13 cellular contexts compared by ENCODE assay signal in genomic region chr3:194206375-194206774, GRCh38.
DNase-seq lines count a peak whose midpoint lies in the region; ATAC-seq, FAIRE-seq and TF ChIP-seq lines count a peak whose summit lies in the region.
"Had no signal": no experiment of that assay in that cellular context is flagged by ENCODE, and none has a peak within 500 bp of the region (broad histone marks: within the 10 kb centered on the region; RNA-seq: fewer than 3 reads in every experiment).

No MANE protein-coding gene starts in this region.

- H4K20me1 ChIP-seq in astrocyte (ENCODE audit: insufficient read depth, low read length), result no peaks in the 10 kb centered on the region

- peaks cover 17% of the 10 kb centered on the region for H3K27me3 ChIP-seq in astrocyte (ENCODE audit: insufficient read depth, low read length)
- peaks cover 10% of the 10 kb centered on the region for H3K27me3 ChIP-seq in lower lobe of right lung (ENCODE audit: low read depth)
- peaks cover 33% of the 10 kb centered on the region for H3K27me3 ChIP-seq in transverse colon
- H3K27me3 ChIP-seq: breast epithelium had no signal

- H3K79me2 ChIP-seq in astrocyte (ENCODE audit: insufficient read depth, low read length), result no peaks in the 10 kb centered on the region

- H3K4me3 ChIP-seq in astrocyte (ENCODE audit: insufficient read depth, low read depth, low read length) (no peak overlapping the region), lower lobe of right lung (peak overlapping the region; percentile 32), transverse colon (no peak overlapping the region)
- H3K4me3 ChIP-seq: A549, breast epithelium had no signal

- H3K4me1 ChIP-seq in astrocyte (ENCODE audit: insufficient read depth, low read length) (no peaks in the 10 kb centered on the region), lower lobe of right lung (peaks cover 19% of the 10 kb centered on the region), transverse colon (peaks cover 0 to 16% (median 8%) of the 10 kb centered on the region in 4 donors)
- H3K4me1 ChIP-seq: A549, breast epithelium had no signal

- POLR2A ChIA-PET in activated CD4-positive, alpha-beta T cell treated with anti-CD3 and anti-CD28 coated beads for 36 hours (lab: Charles Lee), result no interaction called here

- H3K4me1 Mint-ChIP-seq in activated CD4-positive, alpha-beta T cell treated with anti-CD3 and anti-CD28 coated beads for 36 hours, result peaks cover 28% of the 10 kb centered on the region
- no peaks in the 10 kb centered on the region for H3K4me1 Mint-ChIP-seq in astrocyte (ENCODE audit: low read depth, unreplicated experiment)

- TF ChIP-seq EP300 in transverse colon (IDR thresholded peaks at IDR 0.05; ENCODE audit: low read depth), result no peak

- H2AFZ ChIP-seq in astrocyte (ENCODE audit: low read depth, low read length), result peak overlapping the region; percentile 24

- no peak overlapping the region for H3K27ac ChIP-seq in astrocyte (ENCODE audit: low read depth, low read length)
- H3K27ac ChIP-seq in lower lobe of right lung, result peak overlapping the region; percentile 41
- no peak overlapping the region for H3K27ac ChIP-seq in transverse colon
- H3K27ac ChIP-seq: A549 had no signal

- H3K27me3 Mint-ChIP-seq in activated CD4-positive, alpha-beta T cell treated with anti-CD3 and anti-CD28 coated beads for 36 hours, result peaks cover 20% of the 10 kb centered on the region
- H3K27me3 Mint-ChIP-seq in astrocyte (ENCODE audit: low read depth, unreplicated experiment), result peaks cover 56% of the 10 kb centered on the region

- CTCF ChIA-PET in activated CD4-positive, alpha-beta T cell treated with anti-CD3 and anti-CD28 coated beads for 36 hours (lab: Charles Lee), result interaction anchor here (0.6 to 1.8 kb wide), 4 partner anchors 58 to 128 kb away, joined by 3 to 8 read pairs (median 4); no protein-coding TSS in a partner anchor

- no peak for FAIRE-seq in astrocyte (lab: Jason Lieb, UNC)
- FAIRE-seq: A549 had no signal

- no peak overlapping the region for H3K9ac ChIP-seq in astrocyte (ENCODE audit: low read length)

- no peak for TF ChIP-seq POLR2A in transverse colon (IDR thresholded peaks at IDR 0.05)

- no peak for ATAC-seq in activated CD4-positive, alpha-beta T cell treated with anti-CD3 and anti-CD28 coated beads for 36 hours
- ATAC-seq in lower lobe of right lung (peak; percentile 77), GM19351 (IDR thresholded peaks at IDR 0.05; ENCODE audit: unreplicated experiment) (no peak), HG03025 (IDR thresholded peaks at IDR 0.05; ENCODE audit: low FRiP score, unreplicated experiment) (no peak)

- H3K36me3 Mint-ChIP-seq in activated CD4-positive, alpha-beta T cell treated with anti-CD3 and anti-CD28 coated beads for 36 hours (ENCODE audit: low read depth), result no peaks in the 10 kb centered on the region
- H3K36me3 Mint-ChIP-seq in astrocyte (ENCODE audit: low read depth, unreplicated experiment), result no peaks in the 10 kb centered on the region

- 50 to 66% methylated on average over 9 to 10 of the region's 10 CpGs for WGBS in transverse colon (ENCODE audit: low coverage in 1 of 2), 2 donors

- TF ChIP-seq CTCF in astrocyte (IDR thresholded peaks at IDR 0.05; ENCODE audit: insufficient read depth, low read depth, low read length), result no peak
- TF ChIP-seq CTCF in lower lobe of right lung (IDR thresholded peaks at IDR 0.05), result no peak
- TF ChIP-seq CTCF in transverse colon (IDR thresholded peaks at IDR 0.05), result no peak

- H3K36me3 ChIP-seq in astrocyte (ENCODE audit: insufficient read depth, low read length), result no peaks in the 10 kb centered on the region
- H3K36me3 ChIP-seq in lower lobe of right lung, result no peaks in the 10 kb centered on the region
- no peaks in the 10 kb centered on the region for H3K36me3 ChIP-seq in transverse colon
- H3K36me3 ChIP-seq: breast epithelium had no signal

- no peak overlapping the region for H3K4me3 Mint-ChIP-seq in activated CD4-positive, alpha-beta T cell treated with anti-CD3 and anti-CD28 coated beads for 36 hours
- H3K4me3 Mint-ChIP-seq in astrocyte (ENCODE audit: unreplicated experiment), result no peak overlapping the region

- no peak overlapping the region for H3K4me2 ChIP-seq in astrocyte (ENCODE audit: low read length)
- H3K4me2 ChIP-seq: A549 had no signal

- no peak overlapping the region for H3K27ac Mint-ChIP-seq in activated CD4-positive, alpha-beta T cell treated with anti-CD3 and anti-CD28 coated beads for 36 hours
- H3K27ac Mint-ChIP-seq in astrocyte (ENCODE audit: unreplicated experiment), result no peak overlapping the region

- H3K9me3 Mint-ChIP-seq in activated CD4-positive, alpha-beta T cell treated with anti-CD3 and anti-CD28 coated beads for 36 hours (ENCODE audit: low read depth), result no peaks in the 10 kb centered on the region
- H3K9me3 Mint-ChIP-seq in astrocyte (ENCODE audit: unreplicated experiment), result no peaks in the 10 kb centered on the region

- H3K9me3 ChIP-seq in astrocyte (ENCODE audit: insufficient read depth, low read depth, low read length) (no peaks in the 10 kb centered on the region), lower lobe of right lung (no peaks in the 10 kb centered on the region), transverse colon (no peaks in the 10 kb centered on the region)
- H3K9me3 ChIP-seq: A549, breast epithelium had no signal

- in situ Hi-C loops in transverse colon (cut with MboI; ENCODE audit: low pct_ligation_motif_present in 1 of 4, low pct_unique_long_range_greater_than_20kb in 1 of 4, low sequenced_read_pairs in 3 of 4), result no loop called here

- peak; percentile 14 for DNase-seq in activated CD4-positive, alpha-beta T cell treated with anti-CD3 and anti-CD28 coated beads for 36 hours
- no peak for DNase-seq in activated CD4-positive, alpha-beta T cell treated with anti-CD3 and anti-CD28 coated beads for 1 hour
- DNase-seq in astrocyte (ENCODE audit: low read depth) (peak; percentile 65), lower lobe of right lung (peak; percentile 77), transverse colon (peak; percentile 50), dermis blood vessel endothelial cell (no peak)
- DNase-seq: activated CD8-positive, alpha-beta memory T cell treated with anti-CD3 and anti-CD28 coated beads, Interleukin-2, amount 50 U/mL, for 48 hours; hippocampal formation; SW 1271 had no signal

- intact Hi-C loops in activated CD4-positive, alpha-beta T cell treated with anti-CD3 and anti-CD28 coated beads for 36 hours (cut with DNase I, micrococcal nuclease), result loop anchor here in 1 of 2 experiments (5.0 to 10.0 kb wide), 2 partner anchors 69 to 108 kb away; partner anchors contain the start of gene HES1
- intact Hi-C loops in lower lobe of right lung (cut with DNase I), result no loop called here
- intact Hi-C loops in transverse colon (cut with DNase I; ENCODE audit: low total_unique reads), result no loop called here

Comparison
In these comparisons a context has a peak if more than half of its experiments do, and no peak if none do; other contexts are left out.
1. DNase-seq: peak in activated CD4-positive, alpha-beta T cell treated with anti-CD3 and anti-CD28 coated beads for 36 hours (single experiment), astrocyte (single experiment), lower lobe of right lung (single experiment) and transverse colon (single experiment); none in activated CD4-positive, alpha-beta T cell treated with anti-CD3 and anti-CD28 coated beads for 1 hour (single experiment) and dermis blood vessel endothelial cell (single experiment).
2. ATAC-seq: peak in lower lobe of right lung (2 of 2); none in activated CD4-positive, alpha-beta T cell treated with anti-CD3 and anti-CD28 coated beads for 36 hours (single experiment), GM19351 (single experiment) and HG03025 (single experiment).